In the genomic region with DNA sequence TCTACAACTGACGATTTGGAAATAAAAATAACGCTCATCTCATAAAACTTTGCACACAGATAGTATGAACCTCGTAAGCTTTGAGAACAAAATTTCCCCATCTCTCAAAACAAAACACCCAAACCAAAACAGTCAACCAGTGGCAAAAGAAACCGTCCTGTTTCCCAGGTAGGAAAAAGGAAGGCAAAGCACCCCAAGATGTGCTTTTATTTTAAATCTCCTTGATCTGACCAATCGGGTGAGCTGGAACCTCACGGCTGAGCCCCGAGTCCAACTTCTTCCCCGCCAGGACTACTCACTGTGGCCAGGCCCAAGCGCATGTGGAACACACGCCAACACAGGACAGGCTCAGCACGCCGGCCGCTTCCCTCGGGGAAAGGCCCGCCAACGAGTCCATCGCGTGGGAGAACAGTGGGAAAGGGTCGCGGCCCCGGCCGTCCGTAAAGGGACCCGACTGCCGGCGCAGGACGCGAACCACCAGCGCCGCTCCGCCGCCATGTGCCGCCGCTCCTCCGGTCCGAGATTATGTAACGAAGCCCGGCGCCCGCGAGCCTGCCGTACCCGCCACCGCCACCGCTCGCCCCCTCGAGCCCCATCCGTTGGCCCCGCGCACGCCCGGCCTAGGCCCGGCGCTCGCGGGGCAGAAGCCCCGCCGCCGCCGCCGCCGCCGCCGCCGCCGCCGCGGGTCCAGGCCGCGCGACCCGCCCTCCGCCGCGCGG, we compare ENCODE assay signal across 8 cellular contexts. TPM values are rescaled to one million over a fixed set of nuclear protein-coding genes. Genes with fewer than 3 reads are reported as not detected.
DNase-seq lines count a peak whose midpoint lies in the region; ATAC-seq and TF ChIP-seq lines count a peak whose summit lies in the region.

No MANE protein-coding gene starts in this region.

- no peaks in the 10 kb centered on the region for H3K9me2 ChIP-seq in PC-3 (replicated peaks; ENCODE audit: low read length)

- BruUV-seq in PC-3 (replicated peaks; lab: Mats Ljungman, UMichigan), result no TSS peak

- 0 to 1% methylated on average over 12 to 71 of the region's 76 CpGs for WGBS in tibial nerve, 2 donors

- H3K4me1 ChIP-seq in BLaER1 (peaks cover 23% of the 10 kb centered on the region), PC-3 (ENCODE audit: insufficient read depth, low read length) (peaks cover 15% of the 10 kb centered on the region; the same call in 1 of the 2 replicates), foreskin keratinocyte (no peaks in the 10 kb centered on the region), neutrophil (ENCODE audit: control insufficient read depth in 1 of 2, insufficient read depth in 1 of 2, low read depth in 1 of 2, low read length in 1 of 2) (peaks cover 22 to 25% of the 10 kb centered on the region in 2 experiments), tibial nerve (peaks cover 0 to 33% (median 17%) of the 10 kb centered on the region in 4 donors)

- DNase-seq in PC-3, result peak; percentile 43
- peak; percentile 30 for DNase-seq in activated gamma-delta T cell treated with anti-CD3 and anti-CD28 coated beads, Interleukin-2, amount 50 U/mL, for 16 hours (ENCODE audit: low read depth)
- DNase-seq in foreskin keratinocyte, result peak; percentile 47 to 56
- peak; percentile 39 to 45 for DNase-seq in tibial nerve (ENCODE audit: low spot score in 2 of 2)

- H3K27me3 ChIP-seq in BLaER1 (no peaks in the 10 kb centered on the region), PC-3 (ENCODE audit: low read length) (no peaks in the 10 kb centered on the region), foreskin keratinocyte (no peaks in the 10 kb centered on the region), neutrophil (no peaks in the 10 kb centered on the region), tibial nerve (no peaks in the 10 kb centered on the region)

- CTCF ChIA-PET in PC-3 (lab: Charles Lee), result no interaction called here

- peaks cover 52% of the 10 kb centered on the region for H3K79me2 ChIP-seq in PC-3 (ENCODE audit: low read length)

- no peak for TF ChIP-seq CTCF in PC-3 (conservative IDR thresholded peaks at IDR 0.05; ENCODE audit: low read depth, low read length)
- TF ChIP-seq CTCF in foreskin keratinocyte (conservative IDR thresholded peaks at IDR 0.05), result no peak
- TF ChIP-seq CTCF in neutrophil (IDR thresholded peaks at IDR 0.05), result no peak
- TF ChIP-seq CTCF in tibial nerve (IDR thresholded peaks at IDR 0.05), result no peak

- peak overlapping the region; percentile 84 for H3K4me2 ChIP-seq in BLaER1
- peak overlapping the region; percentile 86 for H3K4me2 ChIP-seq in PC-3 (ENCODE audit: low read length)

- no peak for TF ChIP-seq POLR2A in tibial nerve (IDR thresholded peaks at IDR 0.05)

- POLR2A ChIA-PET in PC-3 (lab: Charles Lee; ENCODE audit: unreplicated experiment), result interaction anchor here (0.6 kb wide), 1 partner anchor 47 kb away, joined by 6 read pairs; no protein-coding TSS in a partner anchor

- H2AFZ ChIP-seq in PC-3 (ENCODE audit: low read length), result peak overlapping the region; percentile 25

- peak overlapping the region; percentile 93 for H3K4me3 ChIP-seq in BLaER1
- peak overlapping the region; percentile 97 for H3K4me3 ChIP-seq in PC-3 (ENCODE audit: low read length)
- H3K4me3 ChIP-seq in neutrophil (ENCODE audit: low read depth in 1 of 2, low read length in 1 of 2), result peak overlapping the region; percentile 88 to 97
- peak overlapping the region; percentile 93 to 98 (median 96) for H3K4me3 ChIP-seq in tibial nerve

- peaks cover 36% of the 10 kb centered on the region for H3K9me3 ChIP-seq in BLaER1
- no peaks in the 10 kb centered on the region for H3K9me3 ChIP-seq in PC-3 (ENCODE audit: low read length)
- H3K9me3 ChIP-seq in neutrophil, result no peaks in the 10 kb centered on the region
- H3K9me3 ChIP-seq in tibial nerve, result no peaks in the 10 kb centered on the region

- no peaks in the 10 kb centered on the region for H3F3A ChIP-seq in PC-3 (ENCODE audit: low read length, unreplicated experiment)

- H4K20me1 ChIP-seq in BLaER1 (peaks cover 32% of the 10 kb centered on the region), PC-3 (ENCODE audit: low read length) (peaks cover 33% of the 10 kb centered on the region)

- peaks cover 36% of the 10 kb centered on the region for H3K36me3 ChIP-seq in BLaER1
- peaks cover 20% of the 10 kb centered on the region for H3K36me3 ChIP-seq in PC-3 (ENCODE audit: low read depth, low read length)
- H3K36me3 ChIP-seq in neutrophil, result peaks cover 25% of the 10 kb centered on the region
- peaks cover 0 to 23% (median 0%) of the 10 kb centered on the region in 3 donors for H3K36me3 ChIP-seq in tibial nerve

- intact Hi-C loops in PC-3 (cut with micrococcal nuclease), result loop anchor here (2.0 to 5.0 kb wide), 2 partner anchors 146 to 174 kb away; a partner anchor contains a TSS

- TF ChIP-seq EP300 in tibial nerve (IDR thresholded peaks at IDR 0.05), result peak in 1 of 2 donors; percentile 36

- H3K27ac ChIP-seq in BLaER1 (peak overlapping the region; percentile 95), PC-3 (ENCODE audit: low read length) (peak overlapping the region; percentile 25), foreskin keratinocyte (peak overlapping the region; percentile 74), neutrophil (peak overlapping the region; percentile 95), tibial nerve (peak overlapping the region; percentile 92 to 99 (median 96))

- peak overlapping the region; percentile 98 for H3K9ac ChIP-seq in BLaER1
- peak overlapping the region; percentile 87 for H3K9ac ChIP-seq in PC-3 (ENCODE audit: low read length)

- ATAC-seq in GM18868 (IDR thresholded peaks at IDR 0.05; ENCODE audit: unreplicated experiment) (peak; percentile 17), HG03097 (IDR thresholded peaks at IDR 0.05; ENCODE audit: low FRiP score, unreplicated experiment) (peak; percentile 22), PC-3 (peak; percentile 21), foreskin keratinocyte (peak; percentile 45)

RNA-seq across cellular contexts. Expression of a gene that starts 0.8 kb away (rescaled TPM):
- 38.0 and 52.3 TPM in 2 replicates for total RNA-seq in PC-3 (2014; rRNA removed)
- total RNA-seq in foreskin keratinocyte, result 39.5 and 46.3 TPM in 2 replicates
- 6.5 and 9.4 TPM in 2 replicates for polyA plus RNA-seq in foreskin keratinocyte
- total RNA-seq in tibial nerve, result 10 to 100 TPM; 41.2 to 67.1 (median 45.6) TPM

Comparison
In these comparisons a context has a peak if more than half of its experiments do, and no peak if none do; other contexts are left out.
1. Peak in every context shown above with its lines: DNase-seq, ATAC-seq, H3K4me3 ChIP-seq and H3K27ac ChIP-seq.
2. H3K27ac ChIP-seq: peak in every context shown above with its lines; median percentile 96 in tibial nerve; 95 in BLaER1; 95 in neutrophil; 74 in foreskin keratinocyte; 25 in PC-3.